ENCODE assay signal across 10 cellular contexts in genomic region chr7:27245798-27246691, GRCh38. TPM values are rescaled to one million over a fixed set of nuclear protein-coding genes. Genes with fewer than 3 reads are reported as not detected.
DNase-seq lines count a peak whose midpoint lies in the region; ATAC-seq and TF ChIP-seq lines count a peak whose summit lies in the region.
"Had no signal": no experiment of that assay in that cellular context is flagged by ENCODE, and none has a peak within 500 bp of the region (broad histone marks: within the 10 kb centered on the region; RNA-seq: fewer than 3 reads in every experiment).

No MANE protein-coding gene starts in this region.

- H3K27ac Mint-ChIP-seq in Calu3 (ENCODE audit: unreplicated experiment) (no peak overlapping the region), neural progenitor cell (no peak overlapping the region)
- H3K27ac Mint-ChIP-seq in activated T-helper 2 cell treated with anti-CD3 and anti-CD28 coated beads, Interferon-gamma antibody, Interleukin-2, Interleukin-4, amounts not matched to agents 10 μg/mL and 5 μg/mL and 100 μg/mL, durations not matched to agents 14 hours and 24 hours and 36 hours = no peak overlapping the region

- no peak overlapping the region for H3K27ac ChIP-seq in neural progenitor cell

- CTCF ChIA-PET in Calu3 (lab: Charles Lee) = no interaction called here

- no peaks in the 10 kb centered on the region for H3K9me3 Mint-ChIP-seq in Calu3 (ENCODE audit: low read depth, unreplicated experiment)
- peaks cover 8% of the 10 kb centered on the region for H3K9me3 Mint-ChIP-seq in neural progenitor cell
- H3K9me3 Mint-ChIP-seq in activated T-helper 2 cell treated with anti-CD3 and anti-CD28 coated beads, Interferon-gamma antibody, Interleukin-2, Interleukin-4, amounts not matched to agents 10 μg/mL and 5 μg/mL and 100 μg/mL, durations not matched to agents 14 hours and 24 hours and 36 hours = no peaks in the 10 kb centered on the region

- H3K4me3 Mint-ChIP-seq in Calu3 (ENCODE audit: low read depth, unreplicated experiment) (peak overlapping the region; percentile 79), neural progenitor cell (no peak overlapping the region)
- H3K4me3 Mint-ChIP-seq in activated T-helper 2 cell treated with anti-CD3 and anti-CD28 coated beads, Interferon-gamma antibody, Interleukin-2, Interleukin-4, amounts not matched to agents 10 μg/mL and 5 μg/mL and 100 μg/mL, durations not matched to agents 14 hours and 24 hours and 36 hours (ENCODE audit: low read depth) = no peak overlapping the region

- H3K4me1 ChIP-seq in neural progenitor cell = peaks cover 45% of the 10 kb centered on the region

- H2AFZ ChIP-seq in neural progenitor cell (replicated peaks) = peak overlapping the region; percentile 37

- H3K36me3 Mint-ChIP-seq in Calu3 (ENCODE audit: insufficient read depth, unreplicated experiment) (peaks cover 15% of the 10 kb centered on the region), neural progenitor cell (peaks cover 1% of the 10 kb centered on the region)
- no peaks in the 10 kb centered on the region for H3K36me3 Mint-ChIP-seq in activated T-helper 2 cell treated with anti-CD3 and anti-CD28 coated beads, Interferon-gamma antibody, Interleukin-2, Interleukin-4, amounts not matched to agents 10 μg/mL and 5 μg/mL and 100 μg/mL, durations not matched to agents 14 hours and 24 hours and 36 hours (ENCODE audit: low read depth)

- no peaks in the 10 kb centered on the region for H3K36me3 ChIP-seq in neural progenitor cell

- DNase-seq in Calu3 (peak; percentile 69), NCI-H345 (lab: John Stamatoyannopoulos, UW) (peak; percentile 30), neural progenitor cell (ENCODE audit: low spot score) (peak; percentile 70), AG08396 (ENCODE audit: low spot score) (no peak)
- no peak for DNase-seq in activated T-helper 2 cell treated with anti-CD3 and anti-CD28 coated beads, Interferon-gamma antibody, Interleukin-2, Interleukin-4, amounts not matched to agents 10 μg/mL and 5 μg/mL and 100 μg/mL, durations not matched to agents 14 hours and 24 hours and 36 hours (ENCODE audit: low spot score)
- DNase-seq: caudate nucleus, NCI-H82 had no signal

- no peak for TF ChIP-seq CTCF in Calu3 (IDR thresholded peaks at IDR 0.05; ENCODE audit: unreplicated experiment)
- TF ChIP-seq CTCF in neural progenitor cell (IDR thresholded peaks at IDR 0.05) = peak; percentile 24

- H3K4me3 ChIP-seq in neural progenitor cell = peak overlapping the region; percentile 34

- peaks cover 96% of the 10 kb centered on the region for H4K20me1 ChIP-seq in neural progenitor cell (ENCODE audit: low read depth)

- BruUV-seq in Calu3 (replicated peaks; lab: Mats Ljungman, UMichigan) = no TSS peak

- peaks cover 17% of the 10 kb centered on the region for H3F3A ChIP-seq in neural progenitor cell (ENCODE audit: low read depth)

- H3K9me3 ChIP-seq in neural progenitor cell (ENCODE audit: low read depth) = no peaks in the 10 kb centered on the region

- no peak overlapping the region for H3K9ac ChIP-seq in neural progenitor cell

- intact Hi-C loops in Calu3 (cut with micrococcal nuclease; ENCODE audit: unreplicated experiment) = no loop called here
- intact Hi-C loops in activated T-helper 2 cell treated with anti-CD3 and anti-CD28 coated beads, Interferon-gamma antibody, Interleukin-2, Interleukin-4, amounts not matched to agents 10 μg/mL and 5 μg/mL and 100 μg/mL, durations not matched to agents 14 hours and 24 hours and 36 hours (cut with micrococcal nuclease) = loop anchor here (2.0 to 10.0 kb wide), 3 partner anchors 49 to 1709 kb away; partner anchors contain the start of gene TRIL

- ATAC-seq in esophagus mucosa (peak; percentile 61), GM18519 (IDR thresholded peaks at IDR 0.05; ENCODE audit: low FRiP score, unreplicated experiment) (no peak), GM21515 (IDR thresholded peaks at IDR 0.05; ENCODE audit: unreplicated experiment) (no peak)

- H3K27me3 ChIP-seq in neural progenitor cell = peaks cover 100% of the 10 kb centered on the region

- no peaks in the 10 kb centered on the region for H3K79me2 ChIP-seq in neural progenitor cell (ENCODE audit: low read depth)

- peak overlapping the region; percentile 74 for H3K4me2 ChIP-seq in neural progenitor cell

- H3K27me3 Mint-ChIP-seq in Calu3 (ENCODE audit: unreplicated experiment) (peaks cover 100% of the 10 kb centered on the region), neural progenitor cell (ENCODE audit: insufficient read depth, low read depth) (peaks cover 89% of the 10 kb centered on the region)
- peaks cover 75% of the 10 kb centered on the region for H3K27me3 Mint-ChIP-seq in activated T-helper 2 cell treated with anti-CD3 and anti-CD28 coated beads, Interferon-gamma antibody, Interleukin-2, Interleukin-4, amounts not matched to agents 10 μg/mL and 5 μg/mL and 100 μg/mL, durations not matched to agents 14 hours and 24 hours and 36 hours (ENCODE audit: low read depth)

- H3K4me1 Mint-ChIP-seq in Calu3 (ENCODE audit: low read depth, unreplicated experiment) (no peaks in the 10 kb centered on the region), neural progenitor cell (peaks cover 31% of the 10 kb centered on the region)
- H3K4me1 Mint-ChIP-seq in activated T-helper 2 cell treated with anti-CD3 and anti-CD28 coated beads, Interferon-gamma antibody, Interleukin-2, Interleukin-4, amounts not matched to agents 10 μg/mL and 5 μg/mL and 100 μg/mL, durations not matched to agents 14 hours and 24 hours and 36 hours (ENCODE audit: low read depth) = peaks cover 1% of the 10 kb centered on the region

RNA-seq across cellular contexts. Expression of gene EVX1, which starts 3.4 kb away (rescaled TPM):
- total RNA-seq in Calu3 (2022) = not detected in 2 replicates
- not detected for total RNA-seq in esophagus mucosa
- total RNA-seq in neural progenitor cell (ENCODE audit: low replicate concordance) = not detected in 2 replicates
- not detected in 2 replicates for total RNA-seq in activated T-helper 2 cell treated with anti-CD3 and anti-CD28 coated beads, Interferon-gamma antibody, Interleukin-2, Interleukin-4, amounts not matched to agents 10 μg/mL and 5 μg/mL and 100 μg/mL, durations not matched to agents 14 hours and 24 hours and 36 hours

RNA-seq across cellular contexts. Expression of gene HOXA13, which starts 46.2 kb away (rescaled TPM):
- 1.3 and 1.6 TPM in 2 replicates for total RNA-seq in Calu3 (2022)
- not detected for total RNA-seq in esophagus mucosa
- total RNA-seq in neural progenitor cell (ENCODE audit: low replicate concordance) = not detected in 2 replicates
- not detected in 2 replicates for total RNA-seq in activated T-helper 2 cell treated with anti-CD3 and anti-CD28 coated beads, Interferon-gamma antibody, Interleukin-2, Interleukin-4, amounts not matched to agents 10 μg/mL and 5 μg/mL and 100 μg/mL, durations not matched to agents 14 hours and 24 hours and 36 hours

Comparison
In these comparisons a context has a peak if more than half of its experiments do, and no peak if none do; other contexts are left out.
1. DNase-seq: peak in Calu3 (single experiment), NCI-H345 (single experiment) and neural progenitor cell (single experiment); none in activated T-helper 2 cell treated with anti-CD3 and anti-CD28 coated beads, Interferon-gamma antibody, Interleukin-2, Interleukin-4, amounts not matched to agents 10 μg/mL and 5 μg/mL and 100 μg/mL, durations not matched to agents 14 hours and 24 hours and 36 hours (single experiment) and AG08396 (single experiment).